Comparison of ENCODE assay signal across 8 cellular contexts in genomic region chr6:43426928-43427405, GRCh38. TPM values are rescaled to one million over a fixed set of nuclear protein-coding genes. Genes with fewer than 3 reads are reported as not detected.
A peak's percentile ranks its signal among the peaks of the same experiment; 100 is the strongest.
DNase-seq lines count a peak whose midpoint lies in the region; ATAC-seq and TF ChIP-seq lines count a peak whose summit lies in the region.

No MANE protein-coding gene starts in this region.

- peaks cover 8% of the 10 kb centered on the region for H3K36me3 Mint-ChIP-seq in WTC11

- peaks cover 3% of the 10 kb centered on the region for H3K9me3 Mint-ChIP-seq in WTC11

- in situ Hi-C loops in HAP-1 (cut with MboI; ENCODE audit: low sequenced_read_pairs) = no loop called here

- H3K36me3 ChIP-seq in HAP-1 (replicated peaks) (no peaks in the 10 kb centered on the region), spleen (peaks cover 0 to 13% (median under 1%) of the 10 kb centered on the region in 6 donors)

- peak overlapping the region; percentile 96 for H3K27ac Mint-ChIP-seq in WTC11

- H3K9me3 ChIP-seq in HAP-1 (no peaks in the 10 kb centered on the region), right cardiac atrium (ENCODE audit: control insufficient read depth, low read length) (no peaks in the 10 kb centered on the region), spleen (no peaks in the 10 kb centered on the region)

- no peak for TF ChIP-seq POLR2A in spleen (IDR thresholded peaks at IDR 0.05)

- H3K4me1 Mint-ChIP-seq in WTC11 = peaks cover 15% of the 10 kb centered on the region

- intact Hi-C loops in right cardiac atrium (cut with DNase I) (no loop called here), spleen (cut with DNase I; ENCODE audit: low total_unique reads) (no loop called here)

- peaks cover 17% of the 10 kb centered on the region for H3K27me3 Mint-ChIP-seq in WTC11 (ENCODE audit: low read depth)

- POLR2A ChIA-PET in WTC11 (lab: Charles Lee) = no interaction called here
- POLR2A ChIA-PET in HEK293T (lab: Yijun Ruan, JAX) = interaction anchor here (0.6 to 1.5 kb wide), 21 partner anchors 7 to 253 kb away, joined by 3 to 18 read pairs (median 4); partner anchors contain the start of genes POLH, TJAP1, XPO5 and ZNF318

- no peak for TF ChIP-seq CTCF in WTC11 (IDR thresholded peaks at IDR 0.05)
- no peak for TF ChIP-seq CTCF in spleen (IDR thresholded peaks at IDR 0.05 in 8 of 11, conservative IDR thresholded peaks at IDR 0.05 in 3 of 11)

- H3K4me1 ChIP-seq in HAP-1 (peaks cover 9% of the 10 kb centered on the region), right cardiac atrium (ENCODE audit: control insufficient read depth, insufficient read depth, low read length) (no peaks in the 10 kb centered on the region), spleen (peaks cover 10 to 34% (median 28%) of the 10 kb centered on the region in 6 donors)

- DNase-seq in HAP-1 (ENCODE audit: low spot score in 2 of 2) (no peak), WTC11 (ENCODE audit: low spot score) (no peak), right cardiac atrium (no peak), spleen (no peak), NCI-H524 treated with DMSO at 0.1 percent for 48 hours (lab: John Stamatoyannopoulos, UW) (no peak), NCI-H2029 treated with DMSO at 0.1 percent for 48 hours (lab: John Stamatoyannopoulos, UW) (no peak), NCI-H69 (lab: John Stamatoyannopoulos, UW) (no peak), HEK293T (ENCODE audit: extremely low spot score) (no peak)

- peak overlapping the region; percentile 90 for H3K4me3 Mint-ChIP-seq in WTC11

- ATAC-seq in WTC11 (peak; percentile 57), right cardiac atrium (no peak)

- 29% methylated on average over 23 of the region's 23 CpGs for WGBS in right cardiac atrium
- WGBS in spleen, 5 donors = 37 to 56% (median 42%) methylated on average over 22 to 23 of the region's 23 CpGs

- H3K4me3 ChIP-seq in HAP-1 (peak overlapping the region; percentile 82), right cardiac atrium (ENCODE audit: low read length) (peak overlapping the region; percentile 58), spleen (peak overlapping the region; percentile 62 to 97 (median 84))

- H3K27ac ChIP-seq in right cardiac atrium (ENCODE audit: low read length) = peak overlapping the region; percentile 69
- peak overlapping the region; percentile 82 to 96 (median 88) for H3K27ac ChIP-seq in spleen

- no peaks in the 10 kb centered on the region for H3K27me3 ChIP-seq in HAP-1 (ENCODE audit: low read depth)
- H3K27me3 ChIP-seq in right cardiac atrium (ENCODE audit: control insufficient read depth, insufficient read depth) = no peaks in the 10 kb centered on the region
- H3K27me3 ChIP-seq in spleen (replicated peaks in 1 of 7) = no peaks in the 10 kb centered on the region

- CTCF ChIA-PET in WTC11 (lab: Charles Lee) (interaction anchor here (0.6 to 1.3 kb wide), 10 partner anchors 13 to 198 kb away, joined by 3 to 6 read pairs (median 3); partner anchors contain the start of genes DLK2 and DNPH1), HEK293T (lab: Yijun Ruan, JAX) (no interaction called here)

TF ChIP-seq in WTC11, 78 proteins besides CTCF, POLR2A, EP300 and RAD21:
- peak; percentile 95; the same call in 1 of the 2 replicates for TF ChIP-seq ZBTB21 (CRISPR knock-in tag; IDR thresholded peaks at IDR 0.05; ENCODE audit: borderline replicate concordance)
- peak; percentile 72; the same call in 1 of the 2 replicates for TF ChIP-seq CREM (CRISPR knock-in tag; IDR thresholded peaks at IDR 0.05)
- no peak for TF ChIP-seq FOXJ3 (CRISPR knock-in tag; IDR thresholded peaks at IDR 0.05; ENCODE audit: borderline replicate concordance)

TF ChIP-seq in HEK293T, 16 proteins besides CTCF, POLR2A, EP300 and RAD21:
- TF ChIP-seq, protein P1, sequence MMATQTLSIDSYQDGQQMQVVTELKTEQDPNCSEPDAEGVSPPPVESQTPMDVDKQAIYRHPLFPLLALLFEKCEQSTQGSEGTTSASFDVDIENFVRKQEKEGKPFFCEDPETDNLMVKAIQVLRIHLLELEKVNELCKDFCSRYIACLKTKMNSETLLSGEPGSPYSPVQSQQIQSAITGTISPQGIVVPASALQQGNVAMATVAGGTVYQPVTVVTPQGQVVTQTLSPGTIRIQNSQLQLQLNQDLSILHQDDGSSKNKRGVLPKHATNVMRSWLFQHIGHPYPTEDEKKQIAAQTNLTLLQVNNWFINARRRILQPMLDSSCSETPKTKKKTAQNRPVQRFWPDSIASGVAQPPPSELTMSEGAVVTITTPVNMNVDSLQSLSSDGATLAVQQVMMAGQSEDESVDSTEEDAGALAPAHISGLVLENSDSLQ (IDR thresholded peaks at IDR 0.05) = no peak
- TF ChIP-seq FOXM1 (IDR thresholded peaks at IDR 0.05; ENCODE audit: borderline replicate concordance) = no peak
- TF ChIP-seq BHLHE40 (IDR thresholded peaks at IDR 0.05; ENCODE audit: borderline replicate concordance) = no peak
- no peak for TF ChIP-seq ZNF384 (IDR thresholded peaks at IDR 0.05)
- TF ChIP-seq FOXK2 (IDR thresholded peaks at IDR 0.05) = no peak
- no peak for TF ChIP-seq ARNT (IDR thresholded peaks at IDR 0.05)
- TF ChIP-seq LEF1 (IDR thresholded peaks at IDR 0.05; ENCODE audit: borderline replicate concordance) = no peak
- TF ChIP-seq ELF4 (IDR thresholded peaks at IDR 0.05) = no peak
- TF ChIP-seq FOXA1 (IDR thresholded peaks at IDR 0.05) = no peak
- TF ChIP-seq SUZ12 (IDR thresholded peaks at IDR 0.05) = no peak
- TF ChIP-seq HDGF (IDR thresholded peaks at IDR 0.05; ENCODE audit: borderline replicate concordance) = no peak
- TF ChIP-seq SP1 (IDR thresholded peaks at IDR 0.05) = no peak
- TF ChIP-seq TARDBP (IDR thresholded peaks at IDR 0.05) = no peak
- no peak for TF ChIP-seq CTBP1 (IDR thresholded peaks at IDR 0.05; ENCODE audit: borderline replicate concordance)
- TF ChIP-seq NFRKB (IDR thresholded peaks at IDR 0.05) = no peak
- TF ChIP-seq L3MBTL2 (conservative IDR thresholded peaks at IDR 0.05) = no peak; the same call in 1 of the 2 replicates
TF ChIP-seq in HEK293T: peak in this region for 0.

RNA-seq across cellular contexts. Expression of gene ABCC10, which starts 0.4 kb away (rescaled TPM):
- 23.8 to 26.6 TPM (median 25.5 TPM) in 3 replicates for total RNA-seq in WTC11 (2021)
- 10 to 100 TPM; 11.0 to 16.0 (median 14.0) TPM for total RNA-seq in right cardiac atrium
- 12.7 TPM for polyA plus RNA-seq in right cardiac atrium
- total RNA-seq in spleen = 10 to 100 TPM; 19.4 to 52.6 (median 35.0) TPM
- 10 to 100 TPM; 13.1 to 28.6 (median 28.5) TPM for polyA plus RNA-seq in spleen

RNA-seq across cellular contexts. Expression of gene DLK2, which starts 28.4 kb away (rescaled TPM):
- total RNA-seq in WTC11 (2021) = 0.18 to 0.81 TPM (median 0.37 TPM) in 3 replicates
- under 1 TPM in 3 of 4 donors, not detected in 1; 0.42 to 0.49 (median 0.47) TPM for total RNA-seq in right cardiac atrium
- polyA plus RNA-seq in right cardiac atrium = 1.1 TPM
- total RNA-seq in spleen = under 1 TPM in 5 of 7 donors, not detected in 2; 0.38 to 0.68 (median 0.54) TPM
- under 1 TPM; 0.12 to 0.26 (median 0.17) TPM for polyA plus RNA-seq in spleen

RNA-seq across cellular contexts. Expression of gene TJAP1, which starts 50.4 kb away (rescaled TPM):
- 40.2 to 40.8 TPM (median 40.4 TPM) in 3 replicates for total RNA-seq in WTC11 (2021)
- 10 to 100 TPM; 17.2 to 23.9 (median 20.1) TPM for total RNA-seq in right cardiac atrium
- 15.5 TPM for polyA plus RNA-seq in right cardiac atrium
- 10 to 100 TPM; 32.1 to 40.0 (median 37.7) TPM for total RNA-seq in spleen
- polyA plus RNA-seq in spleen = 10 to 100 TPM; 13.5 to 32.1 (median 27.4) TPM

RNA-seq across cellular contexts. Expression of gene ZNF318, which starts 57.5 kb away (rescaled TPM):
- total RNA-seq in WTC11 (2021) (19.0 to 24.3 TPM (median 19.7 TPM) in 3 replicates), right cardiac atrium (10 to 100 TPM in 3 of 4 donors, 1 to 10 TPM in 1; 9.2 to 14.0 (median 11.4) TPM), spleen (10 to 100 TPM; 28.9 to 56.9 (median 39.5) TPM)
- polyA plus RNA-seq in right cardiac atrium (4.6 TPM), spleen (10 to 100 TPM in 2 of 3 donors, 1 to 10 TPM in 1; 8.6 to 15.6 (median 10.8) TPM)
